ENCODE assay signal across 25 cellular contexts in the genomic region with DNA sequence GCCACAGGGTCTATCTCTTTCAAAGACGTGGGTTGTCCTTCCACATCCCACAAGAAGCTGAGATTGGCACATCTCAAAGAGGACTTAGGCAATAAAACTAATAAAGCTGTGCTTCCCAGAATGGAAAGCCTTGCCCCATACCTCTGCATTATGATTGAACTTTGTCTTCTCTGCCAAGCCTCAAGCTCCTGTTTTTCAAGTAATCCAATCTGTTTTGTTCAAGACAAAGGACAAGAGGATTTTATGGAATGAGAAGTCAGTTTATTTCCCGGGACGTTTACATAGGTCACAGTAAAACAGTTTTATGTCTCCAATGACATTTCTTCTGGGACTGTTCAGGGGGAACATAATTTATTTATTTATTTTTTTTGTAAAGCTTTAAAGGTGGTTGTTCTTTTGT.
A peak's percentile ranks its signal among the peaks of the same experiment; 100 is the strongest.
DNase-seq lines count a peak whose midpoint lies in the region; ATAC-seq, FAIRE-seq and TF ChIP-seq lines count a peak whose summit lies in the region.
"Had no signal": no experiment of that assay in that cellular context is flagged by ENCODE, and none has a peak within 500 bp of the region (broad histone marks: within the 10 kb centered on the region; RNA-seq: fewer than 3 reads in every experiment).

No MANE protein-coding gene starts in this region.

- H3K27ac ChIP-seq in gastrocnemius medialis (peak overlapping the region; percentile 72 to 88 (median 82)), left ventricle myocardium inferior (replicated peaks) (no peak overlapping the region), HepG2 (ENCODE audit: extremely low read length, insufficient read depth, low read length) (no peak overlapping the region)
- H3K27ac ChIP-seq: esophagus muscularis mucosa, suprapubic skin had no signal

- TF ChIP-seq EP300 in HepG2 (IDR thresholded peaks at IDR 0.05; ENCODE audit: low read depth in 2 of 2, low read length in 2 of 2) (no peak), HepG2 (CRISPR knock-in tag; IDR thresholded peaks at IDR 0.05; ENCODE audit: borderline replicate concordance) (no peak)

- no peak overlapping the region for H2AFZ ChIP-seq in HepG2 (ENCODE audit: low read length)

- H3K4me2 ChIP-seq in HepG2 (ENCODE audit: low read depth, low read length): no peak overlapping the region

- CTCF ChIA-PET in HepG2 (lab: Yijun Ruan, JAX; ENCODE audit: low intra/inter-chr PET ratio, low total read pairs): no interaction called here

- intact Hi-C loops in gastrocnemius medialis (cut with DNase I; ENCODE audit: low total_unique reads): loop anchor here (5.0 kb wide), 2 partner anchors 111 to 201 kb away; no protein-coding TSS in a partner anchor
- intact Hi-C loops in left ventricle myocardium inferior (cut with micrococcal nuclease): no loop called here
- intact Hi-C loops in HepG2 (cut with micrococcal nuclease; ENCODE audit: unreplicated experiment): no loop called here

- TF ChIP-seq CTCF in AG10803 (conservative IDR thresholded peaks at IDR 0.05; ENCODE audit: low read length) (no peak), fibroblast of mammary gland (conservative IDR thresholded peaks at IDR 0.05; ENCODE audit: control insufficient read depth, insufficient read depth, low read depth, low read length) (no peak), gastrocnemius medialis (IDR thresholded peaks at IDR 0.05 in 4 of 5, conservative IDR thresholded peaks at IDR 0.05 in 1 of 5) (no peak), left ventricle myocardium inferior (IDR thresholded peaks at IDR 0.05; ENCODE audit: borderline replicate concordance) (no peak), HepG2 (CRISPR knock-in tag; IDR thresholded peaks at IDR 0.05) (no peak)

- H3K79me2 ChIP-seq in HepG2 (ENCODE audit: insufficient read depth, low read length): no peaks in the 10 kb centered on the region

- ATAC-seq in gastrocnemius medialis: peak; percentile 46 to 67
- ATAC-seq in HG02840 (IDR thresholded peaks at IDR 0.05; ENCODE audit: low FRiP score, unreplicated experiment): no peak
- no peak for ATAC-seq in HepG2
- ATAC-seq: effector memory CD8-positive, alpha-beta T cell; naive thymus-derived CD8-positive, alpha-beta T cell; stimulated activated effector memory CD8-positive, alpha-beta T cell treated with anti-CD3 and anti-CD28 coated beads, Interleukin-12 subunit alpha, Interleukin-12 subunit beta, amount 100 ng/mL, for 72 hours had no signal

- DNase-seq in AG10803 (ENCODE audit: low read depth): peak; percentile 37
- DNase-seq in RPMI7951 (ENCODE audit: low read depth): peak; percentile 10
- DNase-seq in fibroblast of mammary gland (ENCODE audit: low read depth): peak; percentile 30
- DNase-seq in gastrocnemius medialis: no peak
- no peak for DNase-seq in left ventricle myocardium inferior
- no peak for DNase-seq in midbrain (lab: John Stamatoyannopoulos, UW)
- DNase-seq in HepG2 (ENCODE audit: low spot score): no peak
- DNase-seq: activated CD4-positive, alpha-beta T cell treated with anti-CD3 and anti-CD28 coated beads, Interleukin-2, amount 50 U/mL, for 48 hours; activated CD4-positive, CD25-positive, alpha-beta regulatory T cell; effector memory CD8-positive, alpha-beta T cell; EL; HFFc6; MG63; naive thymus-derived CD8-positive, alpha-beta T cell; NCI-H1417 treated with DMSO at 0.1 percent for 48 hours; occipital lobe; Right ventricle myocardium superior; stimulated activated CD4-positive, alpha-beta T cell treated with anti-CD3 and anti-CD28 coated beads, Interleukin-2, amount 100 ng/mL, for 48 hours; T1000 had no signal

- H3K9me3 ChIP-seq in gastrocnemius medialis (no peaks in the 10 kb centered on the region), left ventricle myocardium inferior (replicated peaks) (no peaks in the 10 kb centered on the region), HepG2 (ENCODE audit: low read length) (no peaks in the 10 kb centered on the region)
- H3K9me3 ChIP-seq: esophagus muscularis mucosa, MG63, suprapubic skin had no signal

- BruUV-seq in HepG2 (replicated peaks; lab: Mats Ljungman, UMichigan): no TSS peak

- H3K9ac ChIP-seq in HepG2 (ENCODE audit: insufficient read depth, low read depth, low read length): no peak overlapping the region

- no peaks in the 10 kb centered on the region for H4K20me1 ChIP-seq in HepG2 (ENCODE audit: insufficient read depth, low read length)

- no peak for TF ChIP-seq RAD21 in HepG2 (CRISPR knock-in tag; IDR thresholded peaks at IDR 0.05)

- 0% methylated on average over 3 of the region's 3 CpGs for WGBS in HepG2 (ENCODE audit: low lambda C conversion rate)

- POLR2A ChIA-PET in HepG2 (lab: Yijun Ruan, JAX): no interaction called here

- H3K27me3 ChIP-seq in gastrocnemius medialis (no peaks in the 10 kb centered on the region), left ventricle myocardium inferior (ENCODE audit: low read depth) (no peaks in the 10 kb centered on the region), HepG2 (ENCODE audit: control insufficient read depth in 1 of 2, insufficient read depth in 2 of 2, low read length in 2 of 2) (peaks cover 0 to 20% of the 10 kb centered on the region in 2 experiments; a peak in 3 of 5 replicates)
- H3K27me3 ChIP-seq: esophagus muscularis mucosa, MG63, suprapubic skin had no signal

- H3K4me3 ChIP-seq in AG10803 (ENCODE audit: low read length) (no peak overlapping the region), fibroblast of mammary gland (ENCODE audit: control insufficient read depth, low read depth, low read length) (no peak overlapping the region), gastrocnemius medialis (no peak overlapping the region), left ventricle myocardium inferior (no peak overlapping the region), HepG2 (replicated peaks in 1 of 3; ENCODE audit: insufficient read depth in 1 of 3, low read depth in 2 of 3, low read length in 3 of 3) (no peak overlapping the region)
- H3K4me3 ChIP-seq: esophagus muscularis mucosa, MG63, suprapubic skin had no signal

- FAIRE-seq in HepG2 (lab: Jason Lieb, UNC): no peak
- FAIRE-seq: GM19239, urothelium cell line had no signal

- H3K4me1 ChIP-seq in gastrocnemius medialis (peaks cover 38 to 65% of the 10 kb centered on the region in 2 donors), left ventricle myocardium inferior (peaks cover 90% of the 10 kb centered on the region), HepG2 (ENCODE audit: insufficient read depth, low read length) (no peaks in the 10 kb centered on the region)

- in situ Hi-C loops in gastrocnemius medialis (cut with MboI; ENCODE audit: low sequenced_read_pairs in 4 of 4): no loop called here
- in situ Hi-C loops in HepG2 (cut with HindIII; ENCODE audit: extremely low pct_ligation_motif_present, low pct_unique_long_range_greater_than_20kb): no loop called here

- TF ChIP-seq POLR2A in gastrocnemius medialis (IDR thresholded peaks at IDR 0.05) (no peak), HepG2 (IDR thresholded peaks at IDR 0.05; ENCODE audit: insufficient read depth in 1 of 2, low read depth in 2 of 2, low read length in 2 of 2) (no peak)

- H3K36me3 ChIP-seq in gastrocnemius medialis (no peaks in the 10 kb centered on the region), left ventricle myocardium inferior (no peaks in the 10 kb centered on the region), HepG2 (replicated peaks in 1 of 2; ENCODE audit: control insufficient read depth in 1 of 2, insufficient read depth in 2 of 2, low read length in 2 of 2) (no peaks in the 10 kb centered on the region)
- H3K36me3 ChIP-seq: esophagus muscularis mucosa, MG63, suprapubic skin had no signal

TF ChIP-seq in HepG2, 621 proteins besides CTCF, POLR2A, EP300 and RAD21 (continues in another document):
- TF ChIP-seq ZNF607 (CRISPR knock-in tag; IDR thresholded peaks at IDR 0.05; ENCODE audit: borderline replicate concordance) (no peak), ZSCAN22 (CRISPR knock-in tag; IDR thresholded peaks at IDR 0.05) (no peak), ZNF337 (CRISPR knock-in tag; IDR thresholded peaks at IDR 0.05; ENCODE audit: borderline replicate concordance, low read depth) (no peak), THAP9 (CRISPR knock-in tag; IDR thresholded peaks at IDR 0.05; ENCODE audit: borderline replicate concordance) (no peak), MED1 (CRISPR knock-in tag; IDR thresholded peaks at IDR 0.05) (no peak), MEF2D (CRISPR knock-in tag; IDR thresholded peaks at IDR 0.05) (no peak), ZFP1 (CRISPR knock-in tag; IDR thresholded peaks at IDR 0.05) (no peak), ZNF124 (CRISPR knock-in tag; IDR thresholded peaks at IDR 0.05) (no peak), ZBTB14 (CRISPR knock-in tag; IDR thresholded peaks at IDR 0.05) (no peak), CAMTA2 (CRISPR knock-in tag; IDR thresholded peaks at IDR 0.05; ENCODE audit: borderline replicate concordance) (no peak)

Comparison
In these comparisons a context has a peak if more than half of its experiments do, and no peak if none do; other contexts are left out.
1. DNase-seq: peak in AG10803 (single experiment), RPMI7951 (single experiment) and fibroblast of mammary gland (single experiment); none in gastrocnemius medialis (0 of 2), left ventricle myocardium inferior (single experiment), midbrain (single experiment) and HepG2 (single experiment).
2. ATAC-seq: peak in gastrocnemius medialis (2 of 2); none in HG02840 (single experiment) and HepG2 (single experiment).
3. H3K27ac ChIP-seq: peak in gastrocnemius medialis (4 of 4); none in left ventricle myocardium inferior (single experiment) and HepG2 (single experiment).